27 cellular contexts compared by ENCODE assay signal in genomic region chr18:65363006-65363405, GRCh38.
"Had no signal": no experiment of that assay in that cellular context is flagged by ENCODE, and none has a peak within 500 bp of the region (broad histone marks: within the 10 kb centered on the region; RNA-seq: fewer than 3 reads in every experiment).

No MANE protein-coding gene starts in this region.

- FAIRE-seq: endometrium, islet of Langerhans, keratinocyte had no signal

- H3K4me1 ChIP-seq: colonic mucosa, esophagus squamous epithelium, gastrocnemius medialis, heart left ventricle, left lung, lower lobe of right lung had no signal

- H2AFZ ChIP-seq: hepatocyte had no signal

- H3K4me2 ChIP-seq: hepatocyte had no signal

- H3K27ac Mint-ChIP-seq: dendritic cell treated with granulocyte-macrophage colony-stimulating factor and Interleukin-4, amounts not matched to agents 40 ng/mL and 50 ng/mL, for 4 days; effector memory CD8-positive, alpha-beta T cell; endodermal cell; immature natural killer cell; mesothelial cell of epicardium; naive B cell had no signal

- H3K9me3 ChIP-seq: colonic mucosa, esophagus squamous epithelium, gastrocnemius medialis, heart left ventricle, left lung, lower lobe of right lung, mucosa of descending colon had no signal

- H3K27me3 Mint-ChIP-seq: dendritic cell treated with granulocyte-macrophage colony-stimulating factor and Interleukin-4, amounts not matched to agents 40 ng/mL and 50 ng/mL, for 4 days; effector memory CD8-positive, alpha-beta T cell; naive B cell had no signal

- H3K4me1 Mint-ChIP-seq: immature natural killer cell, naive B cell had no signal

- H3K27me3 ChIP-seq: colonic mucosa, esophagus squamous epithelium, gastrocnemius medialis, heart left ventricle, hepatocyte, left lung had no signal

- H3K4me3 Mint-ChIP-seq: dendritic cell treated with granulocyte-macrophage colony-stimulating factor and Interleukin-4, amounts not matched to agents 40 ng/mL and 50 ng/mL, for 4 days; effector memory CD8-positive, alpha-beta T cell; endodermal cell; immature natural killer cell; mesothelial cell of epicardium; naive B cell had no signal

- H3K36me3 ChIP-seq: colonic mucosa, esophagus squamous epithelium, gastrocnemius medialis, heart left ventricle, left lung, lower lobe of right lung had no signal

- H3K9me3 Mint-ChIP-seq: mesothelial cell of epicardium had no signal

- H3K4me3 ChIP-seq: colonic mucosa, esophagus squamous epithelium, gastrocnemius medialis, heart left ventricle, hepatocyte, left lung, lower lobe of right lung, mucosa of descending colon had no signal

- H3K27ac ChIP-seq: colonic mucosa, epithelial cell of prostate, esophagus squamous epithelium, gastrocnemius medialis, heart left ventricle, hepatocyte, left lung, lower lobe of right lung had no signal

- H3K79me2 ChIP-seq: hepatocyte had no signal

- DNase-seq: colonic mucosa; cortex of kidney; effector CD8-positive, alpha-beta T cell; effector memory CD8-positive, alpha-beta T cell; endodermal cell; erythroblast; esophagus squamous epithelium; foreskin fibroblast; foreskin melanocyte; gastrocnemius medialis; heart left ventricle; hypothalamus; immature natural killer cell; left cardiac atrium; left lung; left ventricle myocardium superior; lower lobe of right lung; mesenchymal stem cell; mucosa of descending colon; naive B cell had no signal

- H3K36me3 Mint-ChIP-seq: immature natural killer cell, mesothelial cell of epicardium, naive B cell had no signal
